Comparison of ENCODE assay signal across 3 cellular contexts in the genomic region with DNA sequence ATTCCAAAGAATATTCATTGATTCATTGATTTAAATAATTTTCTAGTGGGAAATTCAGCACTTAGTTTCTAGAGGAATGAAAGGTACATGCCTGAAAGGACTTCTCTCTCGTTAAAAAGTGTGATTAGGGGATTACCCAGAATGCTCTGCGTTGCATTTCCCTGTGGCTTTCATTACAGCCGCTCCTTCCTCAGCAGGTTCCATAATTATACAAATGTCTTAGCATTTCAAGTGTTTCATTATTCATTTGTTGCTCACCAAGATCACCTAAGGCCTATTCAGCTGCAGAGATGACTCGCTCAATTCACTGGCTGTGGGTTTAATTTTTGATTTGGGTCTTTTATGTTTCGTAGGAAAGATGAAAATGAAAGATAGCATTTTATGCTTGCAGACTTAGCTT.
TF ChIP-seq lines count a peak whose summit lies in the region.

No MANE protein-coding gene starts in this region.

TF ChIP-seq in GM23338, 12 proteins besides CTCF, POLR2A, EP300 and RAD21 (continues in another document):
- no peak for TF ChIP-seq JUNB (IDR thresholded peaks at IDR 0.05; ENCODE audit: unreplicated experiment)
- no peak for TF ChIP-seq REST (IDR thresholded peaks at IDR 0.05; ENCODE audit: unreplicated experiment)
- no peak for TF ChIP-seq ZNF331 (CRISPR knock-in tag; IDR thresholded peaks at IDR 0.05; ENCODE audit: low read depth)
- TF ChIP-seq STAT1 (IDR thresholded peaks at IDR 0.05; ENCODE audit: unreplicated experiment) = no peak
- no peak for TF ChIP-seq ZNF114 (CRISPR knock-in tag; IDR thresholded peaks at IDR 0.05)
- no peak for TF ChIP-seq CREB1 (CRISPR knock-in tag; IDR thresholded peaks at IDR 0.05; ENCODE audit: low read depth)
- TF ChIP-seq, protein P1, sequence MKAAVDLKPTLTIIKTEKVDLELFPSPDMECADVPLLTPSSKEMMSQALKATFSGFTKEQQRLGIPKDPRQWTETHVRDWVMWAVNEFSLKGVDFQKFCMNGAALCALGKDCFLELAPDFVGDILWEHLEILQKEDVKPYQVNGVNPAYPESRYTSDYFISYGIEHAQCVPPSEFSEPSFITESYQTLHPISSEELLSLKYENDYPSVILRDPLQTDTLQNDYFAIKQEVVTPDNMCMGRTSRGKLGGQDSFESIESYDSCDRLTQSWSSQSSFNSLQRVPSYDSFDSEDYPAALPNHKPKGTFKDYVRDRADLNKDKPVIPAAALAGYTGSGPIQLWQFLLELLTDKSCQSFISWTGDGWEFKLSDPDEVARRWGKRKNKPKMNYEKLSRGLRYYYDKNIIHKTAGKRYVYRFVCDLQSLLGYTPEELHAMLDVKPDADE (IDR thresholded peaks at IDR 0.05) = no peak

TF ChIP-seq in K562, 482 proteins besides CTCF, POLR2A, EP300 and RAD21:
- TF ChIP-seq ILK (tag; IDR thresholded peaks at IDR 0.05; ENCODE audit: borderline replicate concordance, low read depth) (no peak), ZMIZ1 (IDR thresholded peaks at IDR 0.05; ENCODE audit: low read depth in 2 of 2, low read length in 2 of 2) (no peak), FOS (IDR thresholded peaks at IDR 0.05; ENCODE audit: extremely low read depth, insufficient read length) (no peak)

TF ChIP-seq in neural cell, 6 proteins besides CTCF, POLR2A, EP300 and RAD21:
- TF ChIP-seq REST (IDR thresholded peaks at IDR 0.05; ENCODE audit: borderline replicate concordance) (no peak), TAF1 (IDR thresholded peaks at IDR 0.05; ENCODE audit: low read depth) (no peak), MXI1 (conservative IDR thresholded peaks at IDR 0.05; ENCODE audit: poor library complexity, severe bottlenecking) (no peak), SMC3 (conservative IDR thresholded peaks at IDR 0.05; ENCODE audit: poor library complexity) (no peak), POLR2AphosphoS5 (IDR thresholded peaks at IDR 0.05) (no peak), EZH2 (IDR thresholded peaks at IDR 0.05; ENCODE audit: borderline replicate concordance, insufficient read depth, low read length, poor library complexity, severe bottlenecking) (no peak)
